ENCODE assay signal across 10 cellular contexts in the genomic region with DNA sequence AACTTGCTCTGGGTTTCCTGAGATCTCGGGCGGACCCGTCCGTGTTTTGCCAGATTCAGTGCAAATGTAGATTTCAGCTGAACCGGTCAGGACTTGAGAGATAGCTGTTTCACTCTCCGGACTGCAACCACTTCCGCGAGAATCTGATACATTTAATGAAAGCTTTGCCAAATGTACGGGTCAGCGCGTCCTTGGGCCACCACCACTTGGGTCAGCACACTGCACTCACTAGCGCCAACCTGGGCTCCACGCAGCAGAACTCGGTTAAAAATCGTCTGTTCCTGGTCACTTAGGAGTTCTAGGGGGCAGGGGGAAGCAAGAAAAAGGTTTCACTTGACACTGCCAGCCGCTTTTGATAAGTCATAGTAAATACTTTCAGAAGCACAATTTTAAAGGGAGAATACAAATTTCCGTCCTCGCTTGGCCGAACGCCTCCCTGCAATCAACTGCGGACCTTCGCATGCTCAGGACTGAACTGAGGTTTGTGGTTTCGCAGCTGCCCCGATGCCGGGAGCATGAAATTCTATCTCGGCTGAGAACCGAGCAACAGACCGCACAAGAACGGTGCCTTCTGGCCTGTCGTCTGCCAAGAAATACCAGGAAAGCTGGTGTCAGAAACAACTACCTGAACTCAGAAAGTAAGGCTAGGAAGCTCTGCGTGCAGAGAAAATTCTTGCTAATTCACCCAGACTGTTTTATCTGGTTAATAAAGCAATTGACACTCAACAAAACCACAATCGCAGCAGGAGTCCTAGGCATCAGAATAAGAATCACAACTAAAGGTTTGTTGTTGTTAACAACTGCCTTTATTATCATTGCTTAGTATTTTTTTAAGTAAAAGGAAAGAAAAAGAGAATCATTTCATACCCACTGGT. TPM values are rescaled to one million over a fixed set of nuclear protein-coding genes. Genes with fewer than 3 reads are reported as not detected.
A peak's percentile ranks its signal among the peaks of the same experiment; 100 is the strongest.
DNase-seq lines count a peak whose midpoint lies in the region; ATAC-seq and TF ChIP-seq lines count a peak whose summit lies in the region.
"Had no signal": no experiment of that assay in that cellular context is flagged by ENCODE, and none has a peak within 500 bp of the region (broad histone marks: within the 10 kb centered on the region; RNA-seq: fewer than 3 reads in every experiment).

No MANE protein-coding gene starts in this region.

- H3K4me1 ChIP-seq in Caco-2: no peaks in the 10 kb centered on the region
- H3K4me1 ChIP-seq in MM.1S (ENCODE audit: low read length): peaks cover 5% of the 10 kb centered on the region; the same call in 1 of the 2 replicates
- H3K4me1 ChIP-seq in OCI-LY7 (ENCODE audit: insufficient read depth, low read length, poor library complexity, severe bottlenecking): no peaks in the 10 kb centered on the region

- no peak overlapping the region for H3K9ac ChIP-seq in MM.1S (ENCODE audit: low read length)

- H3K9me3 Mint-ChIP-seq in Caco-2 (ENCODE audit: unreplicated experiment) (no peaks in the 10 kb centered on the region), chondrocyte (ENCODE audit: low read depth) (no peaks in the 10 kb centered on the region), nephron (peaks cover 2% of the 10 kb centered on the region), natural killer cell (peaks cover 4 to 9% of the 10 kb centered on the region in 2 donors)

- H3K27me3 Mint-ChIP-seq in Caco-2 (ENCODE audit: insufficient read depth, unreplicated experiment) (peaks cover 20% of the 10 kb centered on the region), chondrocyte (ENCODE audit: low read depth) (peaks cover 88% of the 10 kb centered on the region), nephron (ENCODE audit: low read depth) (peaks cover 95% of the 10 kb centered on the region), natural killer cell (ENCODE audit: low read depth in 2 of 2) (peaks cover 67 to 82% of the 10 kb centered on the region in 2 donors)

- H3K36me3 Mint-ChIP-seq in Caco-2 (ENCODE audit: insufficient read depth, unreplicated experiment) (peaks cover 9% of the 10 kb centered on the region), chondrocyte (ENCODE audit: low read depth) (peaks cover 7% of the 10 kb centered on the region), nephron (ENCODE audit: low read depth) (no peaks in the 10 kb centered on the region), natural killer cell (peaks cover 45% of the 10 kb centered on the region)
- H3K36me3 Mint-ChIP-seq: CD8-positive, alpha-beta memory T cell had no signal

- H3K4me1 Mint-ChIP-seq in Caco-2 (ENCODE audit: low read depth, unreplicated experiment): no peaks in the 10 kb centered on the region
- peaks cover 32% of the 10 kb centered on the region for H3K4me1 Mint-ChIP-seq in chondrocyte (ENCODE audit: low read depth)
- peaks cover 49% of the 10 kb centered on the region for H3K4me1 Mint-ChIP-seq in nephron
- peaks cover 0 to 5% of the 10 kb centered on the region in 2 donors for H3K4me1 Mint-ChIP-seq in natural killer cell

- no peaks in the 10 kb centered on the region for H3K9me2 ChIP-seq in MM.1S (replicated peaks; ENCODE audit: insufficient read depth, low read length)
- H3K9me2 ChIP-seq in OCI-LY7 (ENCODE audit: insufficient read depth, low read length): no peaks in the 10 kb centered on the region

- no peak overlapping the region; the same call in 1 of the 2 replicates for H3K27ac ChIP-seq in MM.1S (ENCODE audit: low read length)
- no peak overlapping the region for H3K27ac ChIP-seq in OCI-LY7 (ENCODE audit: low read depth, low read length, poor library complexity, severe bottlenecking)

- H3K27me3 ChIP-seq in Caco-2 (replicated peaks; ENCODE audit: control insufficient read depth, insufficient read depth, low read length) (no peaks in the 10 kb centered on the region; the same call in none of the 2 replicates), MM.1S (replicated peaks; ENCODE audit: insufficient read depth, low read length) (peaks cover 20% of the 10 kb centered on the region)

- H3K4me3 ChIP-seq in Caco-2 (ENCODE audit: low read depth, low read length) (no peak overlapping the region), MM.1S (ENCODE audit: low read length) (peak overlapping the region; percentile 64), OCI-LY7 (ENCODE audit: low read depth, low read length, poor library complexity, severe bottlenecking) (no peak overlapping the region)
- H3K4me3 ChIP-seq: mucosa of descending colon had no signal

- H3K79me2 ChIP-seq in MM.1S (ENCODE audit: low read length): no peaks in the 10 kb centered on the region
- no peaks in the 10 kb centered on the region for H3K79me2 ChIP-seq in OCI-LY7 (ENCODE audit: insufficient read depth, low read depth, low read length)

- H4K20me1 ChIP-seq in MM.1S (ENCODE audit: insufficient read depth, low read length) (no peaks in the 10 kb centered on the region), OCI-LY7 (ENCODE audit: insufficient read depth, low read length) (no peaks in the 10 kb centered on the region)

- peak overlapping the region; percentile 73 for H2AFZ ChIP-seq in MM.1S (ENCODE audit: low read length)
- no peak overlapping the region for H2AFZ ChIP-seq in OCI-LY7 (ENCODE audit: low read length)

- intact Hi-C loops in Caco-2 (cut with micrococcal nuclease; ENCODE audit: unreplicated experiment): no loop called here
- intact Hi-C loops in natural killer cell (cut with micrococcal nuclease): no loop called here
- intact Hi-C loops in OCI-LY7 (cut with micrococcal nuclease; ENCODE audit: unreplicated experiment): loop anchor here (10.0 kb wide), 1 partner anchor 414 kb away; no protein-coding TSS in a partner anchor

- TF ChIP-seq CTCF in Caco-2 (IDR thresholded peaks at IDR 0.05; ENCODE audit: insufficient read depth in 1 of 2, low read depth in 1 of 2, low read length in 1 of 2, severe bottlenecking in 1 of 2, unreplicated experiment in 1 of 2): no peak
- TF ChIP-seq CTCF in MM.1S (IDR thresholded peaks at IDR 0.05; ENCODE audit: low read length): no peak
- TF ChIP-seq CTCF in chondrocyte (IDR thresholded peaks at IDR 0.05): no peak
- TF ChIP-seq CTCF in nephron (IDR thresholded peaks at IDR 0.05; ENCODE audit: unreplicated experiment in 3 of 3): no peak
- TF ChIP-seq CTCF in natural killer cell (IDR thresholded peaks at IDR 0.05): no peak
- TF ChIP-seq CTCF in OCI-LY7 (conservative IDR thresholded peaks at IDR 0.05; ENCODE audit: low read length): no peak

- POLR2A ChIA-PET in Caco-2 (lab: Charles Lee): no interaction called here
- POLR2A ChIA-PET in OCI-LY7 (lab: Charles Lee): no interaction called here

- DNase-seq in Caco-2 (no peak), MM.1S (peak; percentile 86), chondrocyte (ENCODE audit: low spot score) (no peak), hippocampal formation (lab: John Stamatoyannopoulos, UW) (no peak), natural killer cell (no peak), OCI-LY7 (ENCODE audit: low spot score) (no peak)
- no peak for DNase-seq in activated T-cell treated with anti-CD3 and anti-CD28 coated beads, Interleukin-2, amount 50 U/mL, for 1 hour
- DNase-seq: CD8-positive, alpha-beta memory T cell; mucosa of descending colon had no signal

- BruUV-seq in Caco-2 (replicated peaks; lab: Mats Ljungman, UMichigan): no TSS peak
- no TSS peak for BruUV-seq in OCI-LY7 (replicated peaks; lab: Mats Ljungman, UMichigan)

- peaks cover 5% of the 10 kb centered on the region; the same call in 1 of the 2 replicates for H3F3A ChIP-seq in MM.1S (ENCODE audit: insufficient read depth, low read length)

- CTCF ChIA-PET in Caco-2 (lab: Charles Lee) (no interaction called here), OCI-LY7 (lab: Charles Lee; ENCODE audit: unreplicated experiment) (no interaction called here)

- no peaks in the 10 kb centered on the region for H3K9me3 ChIP-seq in Caco-2
- no peaks in the 10 kb centered on the region for H3K9me3 ChIP-seq in MM.1S (replicated peaks; ENCODE audit: insufficient read depth, low read length)
- H3K9me3 ChIP-seq in OCI-LY7 (ENCODE audit: low read length): no peaks in the 10 kb centered on the region
- H3K9me3 ChIP-seq: mucosa of descending colon had no signal

- no peak for ATAC-seq in natural killer cell
- ATAC-seq: mucosa of descending colon had no signal

- H3K27ac Mint-ChIP-seq in Caco-2 (ENCODE audit: unreplicated experiment): no peak overlapping the region
- no peak overlapping the region for H3K27ac Mint-ChIP-seq in chondrocyte (ENCODE audit: unreplicated experiment)
- peak overlapping the region in 1 of 3 experiments; percentile 30 for H3K27ac Mint-ChIP-seq in nephron
- H3K27ac Mint-ChIP-seq in natural killer cell: no peak overlapping the region

- H3K4me3 Mint-ChIP-seq in Caco-2 (ENCODE audit: unreplicated experiment) (peak overlapping the region; percentile 37), chondrocyte (ENCODE audit: unreplicated experiment) (peak overlapping the region; percentile 23), nephron (peak overlapping the region; percentile 57 to 80 (median 76)), natural killer cell (no peak overlapping the region)
- H3K4me3 Mint-ChIP-seq: CD8-positive, alpha-beta memory T cell had no signal

- H3K36me3 ChIP-seq in Caco-2 (ENCODE audit: control insufficient read depth, insufficient read depth, low read length): no peaks in the 10 kb centered on the region
- H3K36me3 ChIP-seq in MM.1S (replicated peaks; ENCODE audit: insufficient read depth, low read length): no peaks in the 10 kb centered on the region
- H3K36me3 ChIP-seq in OCI-LY7 (ENCODE audit: insufficient read depth, low read length): no peaks in the 10 kb centered on the region

- peak overlapping the region; percentile 87 for H3K4me2 ChIP-seq in MM.1S (ENCODE audit: low read depth, low read length)
- no peak overlapping the region for H3K4me2 ChIP-seq in OCI-LY7 (ENCODE audit: low read length)

RNA-seq across cellular contexts. Expression of a gene that starts 4.2 kb away (rescaled TPM):
- total RNA-seq in Caco-2 (2022) (0.29 and 0.88 TPM in 2 replicates), chondrocyte (not detected in 3 replicates), natural killer cell (not detected), OCI-LY7 (2022) (not detected in 2 replicates)
- total RNA-seq in OCI-LY7 (2014; rRNA removed; shearing (Covaris generic)): not detected in 2 replicates
- total RNA-seq: CD8-positive, alpha-beta memory T cell had no signal
